In genomic region chr22:21587803-21588611, GRCh38 we compare ENCODE assay signal across 8 cellular contexts. TPM values are rescaled to one million over a fixed set of nuclear protein-coding genes. Genes with fewer than 3 reads are reported as not detected.
A peak's percentile ranks its signal among the peaks of the same experiment; 100 is the strongest.
DNase-seq lines count a peak whose midpoint lies in the region; ATAC-seq and TF ChIP-seq lines count a peak whose summit lies in the region.

No MANE protein-coding gene starts in this region.

- H3K23ac ChIP-seq in IMR-90 (ENCODE audit: low read depth, low read length), result 0 out of 2 replicates have a peak overlapping the region, but pooled peaks have one; percentile 9

- H3K9me1 ChIP-seq in IMR-90 (ENCODE audit: insufficient read depth, low read length), result peaks cover 28% of the 10 kb centered on the region

- WGBS in IMR-90 (ENCODE audit: extremely low coverage in 2 of 2, insufficient read length in 1 of 2), 2 experiments, result no CpG with 5 or more reads among the region's 4 CpGs
- WGBS in gastroesophageal sphincter (ENCODE audit: low coverage in 1 of 2), 2 donors, result 54 to 58% methylated on average over 3 to 4 of the region's 4 CpGs

- H2BK15ac ChIP-seq in IMR-90 (ENCODE audit: low read depth, low read length), result no peak overlapping the region

- peaks cover 12% of the 10 kb centered on the region for H3K36me3 Mint-ChIP-seq in activated naive CD8-positive, alpha-beta T cell treated with anti-CD3 and anti-CD28 coated beads, Interleukin-2, amount 10 ng/mL, durations not matched to agents 7 days and 5 days

- TF ChIP-seq CTCF in IMR-90 (conservative IDR thresholded peaks at IDR 0.05; ENCODE audit: low read depth, low read length) (no peak), osteoblast (IDR thresholded peaks at IDR 0.05; ENCODE audit: extremely low read depth, low read depth, low read length) (no peak), gastroesophageal sphincter (IDR thresholded peaks at IDR 0.05) (no peak)

- H4K8ac ChIP-seq in IMR-90 (ENCODE audit: low read depth in 2 of 2, low read length in 2 of 2), result no peak overlapping the region

- peak; percentile 77 for ATAC-seq in GM21390 (IDR thresholded peaks at IDR 0.05; ENCODE audit: unreplicated experiment)
- peak; percentile 83 for ATAC-seq in IMR-90 (ENCODE audit: low read depth)
- ATAC-seq in activated naive CD8-positive, alpha-beta T cell treated with anti-CD3 and anti-CD28 coated beads, Interleukin-2, amount 10 ng/mL, durations not matched to agents 7 days and 5 days (ENCODE audit: low read depth), result peak; percentile 91
- no peak for ATAC-seq in gastroesophageal sphincter

- TF ChIP-seq POLR2A in IMR-90 (IDR thresholded peaks at IDR 0.05; ENCODE audit: low read depth, low read length), result no peak
- TF ChIP-seq POLR2A in gastroesophageal sphincter (IDR thresholded peaks at IDR 0.05), result no peak

- no peak overlapping the region for H4K91ac ChIP-seq in IMR-90 (ENCODE audit: insufficient read depth, low read depth, low read length)

- H3K14ac ChIP-seq in IMR-90 (replicated peaks; ENCODE audit: low read depth, low read length), result no peak overlapping the region

- H3K27ac ChIP-seq in IMR-90 (ENCODE audit: insufficient read depth, low read length) (no peak overlapping the region), osteoblast (ENCODE audit: low read depth, low read length) (peak overlapping the region; percentile 7), gastroesophageal sphincter (no peak overlapping the region)

- H3K4me2 ChIP-seq in IMR-90 (ENCODE audit: low read depth, low read length) (0 out of 2 replicates have a peak overlapping the region, but pooled peaks have one; percentile 3), osteoblast (ENCODE audit: insufficient read depth, low read length) (no peak overlapping the region)

- TF ChIP-seq RAD21 in IMR-90 (IDR thresholded peaks at IDR 0.05; ENCODE audit: low read length), result no peak

- no peak overlapping the region for H3K4me3 ChIP-seq in IMR-90 (ENCODE audit: insufficient read depth, low read depth, low read length)
- H3K4me3 ChIP-seq in osteoblast (ENCODE audit: insufficient read depth, low read length), result no peak overlapping the region
- H3K4me3 ChIP-seq in gastroesophageal sphincter, result no peak overlapping the region

- in situ Hi-C loops in IMR-90 (cut with MboI; ENCODE audit: low sequenced_read_pairs), result no loop called here

- H2BK20ac ChIP-seq in IMR-90 (ENCODE audit: low read depth, low read length), result no peak overlapping the region

- H3K36me3 ChIP-seq in IMR-90 (ENCODE audit: control insufficient read depth, insufficient read depth, low read length) (peaks cover 6% of the 10 kb centered on the region), osteoblast (ENCODE audit: insufficient read depth, low read length) (peaks cover 5% of the 10 kb centered on the region), gastroesophageal sphincter (peaks cover 0 to 3% of the 10 kb centered on the region in 2 donors)

- H3K27me3 ChIP-seq in IMR-90 (ENCODE audit: control insufficient read depth, insufficient read depth, low read length) (no peaks in the 10 kb centered on the region), osteoblast (ENCODE audit: insufficient read depth, low read length) (no peaks in the 10 kb centered on the region), gastroesophageal sphincter (no peaks in the 10 kb centered on the region)

- peak; percentile 69 for DNase-seq in EH (ENCODE audit: low read depth)
- peak; percentile 67 for DNase-seq in IMR-90
- no peak for DNase-seq in activated naive CD8-positive, alpha-beta T cell treated with anti-CD3 and anti-CD28 coated beads, Interleukin-2, amount 10 ng/mL, durations not matched to agents 7 days and 5 days
- DNase-seq in osteoblast (ENCODE audit: insufficient read length, low spot score, missing footprints), result peak; percentile 84
- no peak for DNase-seq in NCI-H1105 treated with DMSO at 0.1 percent for 48 hours (lab: John Stamatoyannopoulos, UW)
- DNase-seq in NCI-H1092 (lab: John Stamatoyannopoulos, UW), result no peak

- peaks cover 25% of the 10 kb centered on the region for H3K4me1 ChIP-seq in IMR-90 (ENCODE audit: control insufficient read depth, insufficient read depth, low read length)
- peaks cover 18% of the 10 kb centered on the region for H3K4me1 ChIP-seq in osteoblast (ENCODE audit: insufficient read depth, low read length)
- H3K4me1 ChIP-seq in gastroesophageal sphincter, result peaks cover 0 to 75% (median 38%) of the 10 kb centered on the region in 3 donors

- H3K56ac ChIP-seq in IMR-90 (ENCODE audit: extremely low read depth, insufficient read depth, low read length), result no peak overlapping the region

- H3K27ac Mint-ChIP-seq in activated naive CD8-positive, alpha-beta T cell treated with anti-CD3 and anti-CD28 coated beads, Interleukin-2, amount 10 ng/mL, durations not matched to agents 7 days and 5 days, result peak overlapping the region; percentile 82

- POLR2A ChIA-PET in IMR-90 (lab: Charles Lee; ENCODE audit: unreplicated experiment), result no interaction called here
- POLR2A ChIA-PET in activated naive CD8-positive, alpha-beta T cell treated with anti-CD3 and anti-CD28 coated beads, Interleukin-2, amount 10 ng/mL, durations not matched to agents 7 days and 5 days (lab: Charles Lee), result interaction anchor here (1.0 kb wide), 1 partner anchor 13 kb away, joined by 3 read pairs; no protein-coding TSS in a partner anchor

- no peak overlapping the region for H2BK5ac ChIP-seq in IMR-90 (ENCODE audit: low read depth, low read length, poor library complexity, severe bottlenecking)

- no peak overlapping the region for H3K4ac ChIP-seq in IMR-90 (ENCODE audit: low read depth, low read length)

- H2AK5ac ChIP-seq in IMR-90 (ENCODE audit: low read depth, low read length), result no peak overlapping the region

- H3K9ac ChIP-seq in IMR-90 (ENCODE audit: low read depth, low read length), result no peak overlapping the region

- peaks cover 40% of the 10 kb centered on the region for H3K4me1 Mint-ChIP-seq in activated naive CD8-positive, alpha-beta T cell treated with anti-CD3 and anti-CD28 coated beads, Interleukin-2, amount 10 ng/mL, durations not matched to agents 7 days and 5 days

- no peaks in the 10 kb centered on the region for H3K9me3 ChIP-seq in IMR-90 (ENCODE audit: control insufficient read depth, insufficient read depth, low read length)
- H3K9me3 ChIP-seq in osteoblast (ENCODE audit: low read depth, low read length), result no peaks in the 10 kb centered on the region
- no peaks in the 10 kb centered on the region for H3K9me3 ChIP-seq in gastroesophageal sphincter

- H3K9me3 Mint-ChIP-seq in activated naive CD8-positive, alpha-beta T cell treated with anti-CD3 and anti-CD28 coated beads, Interleukin-2, amount 10 ng/mL, durations not matched to agents 7 days and 5 days, result no peaks in the 10 kb centered on the region

- H3K79me1 ChIP-seq in IMR-90 (ENCODE audit: low read depth in 1 of 2, low read length in 2 of 2), result peaks cover 12 to 68% of the 10 kb centered on the region in 2 experiments; a peak in 3 of 4 replicates

- H4K20me1 ChIP-seq in IMR-90 (ENCODE audit: insufficient read depth, low read length), result peaks cover 94% of the 10 kb centered on the region
- peaks cover 74% of the 10 kb centered on the region for H4K20me1 ChIP-seq in osteoblast (ENCODE audit: insufficient read depth, low read length)

- no peak overlapping the region for H2AFZ ChIP-seq in IMR-90 (replicated peaks; ENCODE audit: low read length, poor library complexity)
- H2AFZ ChIP-seq in osteoblast (ENCODE audit: low read length), result no peak overlapping the region

- H3K18ac ChIP-seq in IMR-90 (ENCODE audit: low read depth, low read length), result no peak overlapping the region

- CTCF ChIA-PET in IMR-90 (lab: Yijun Ruan, JAX), result interaction anchor here (0.7 kb wide), 1 partner anchor 41 kb away, joined by 3 read pairs; no protein-coding TSS in a partner anchor

- intact Hi-C loops in IMR-90 (cut with micrococcal nuclease), result no loop called here

- dilution Hi-C loops in IMR-90 (cut with HindIII; ENCODE audit: low sequenced_read_pairs, unreplicated experiment), result no loop called here

- H3K27me3 Mint-ChIP-seq in activated naive CD8-positive, alpha-beta T cell treated with anti-CD3 and anti-CD28 coated beads, Interleukin-2, amount 10 ng/mL, durations not matched to agents 7 days and 5 days, result no peaks in the 10 kb centered on the region

- no TSS peak for BruUV-seq in IMR-90 (replicated peaks; lab: Mats Ljungman, UMichigan)

- H2AK9ac ChIP-seq in IMR-90 (replicated peaks; ENCODE audit: low read depth, low read length, poor library complexity), result no peak overlapping the region

- TF ChIP-seq EP300 in gastroesophageal sphincter (IDR thresholded peaks at IDR 0.05), result no peak

- H4K5ac ChIP-seq in IMR-90 (ENCODE audit: low read depth, low read length), result no peak overlapping the region

- H3K79me2 ChIP-seq in osteoblast (ENCODE audit: insufficient read depth, low read length), result peaks cover 95% of the 10 kb centered on the region

- H3K4me3 Mint-ChIP-seq in activated naive CD8-positive, alpha-beta T cell treated with anti-CD3 and anti-CD28 coated beads, Interleukin-2, amount 10 ng/mL, durations not matched to agents 7 days and 5 days, result peak overlapping the region; percentile 29

- no peak overlapping the region for H2BK120ac ChIP-seq in IMR-90 (ENCODE audit: low read depth, low read length)

RNA-seq across cellular contexts. Expression of gene UBE2L3, which starts 20.5 kb away (rescaled TPM):
- 29.0 and 66.1 TPM in 2 replicates for total RNA-seq in IMR-90 (2012; rRNA removed)
- 69.4 and 72.9 TPM in 2 replicates for polyA plus RNA-seq in IMR-90 (2012; rRNA removed)
- 27.8 and 59.4 TPM in 2 replicates for polyA plus RNA-seq in IMR-90 (2012; cell fraction: cytosol; rRNA removed)
- 9.0 and 22.5 TPM in 2 replicates for polyA plus RNA-seq in IMR-90 (2012; cell fraction: nucleus; rRNA removed; ENCODE audit: low replicate concordance)
- 10 to 100 TPM; 49.3 to 51.5 TPM for total RNA-seq in activated naive CD8-positive, alpha-beta T cell treated with anti-CD3 and anti-CD28 coated beads, Interleukin-2, amount 10 ng/mL, durations not matched to agents 7 days and 5 days
- total RNA-seq in osteoblast, result 40.2 and 40.4 TPM in 2 replicates
- total RNA-seq in gastroesophageal sphincter, result 10 to 100 TPM; 40.5 to 94.4 (median 60.0) TPM

RNA-seq across cellular contexts. Expression of gene RIMBP3C, which starts 36.7 kb away (rescaled TPM):
- 0.28 and 0.36 TPM in 2 replicates for total RNA-seq in IMR-90 (2012; rRNA removed)
- polyA plus RNA-seq in IMR-90 (2012; rRNA removed), result 0.05 and 0.10 TPM in 2 replicates
- 0.05 and 0.14 TPM in 2 replicates for polyA plus RNA-seq in IMR-90 (2012; cell fraction: cytosol; rRNA removed)
- 0.02 and 0.17 TPM in 2 replicates for polyA plus RNA-seq in IMR-90 (2012; cell fraction: nucleus; rRNA removed; ENCODE audit: low replicate concordance)
- total RNA-seq in activated naive CD8-positive, alpha-beta T cell treated with anti-CD3 and anti-CD28 coated beads, Interleukin-2, amount 10 ng/mL, durations not matched to agents 7 days and 5 days, result 1 to 10 TPM; 1.0 to 1.1 TPM
- 0.29 and 0.36 TPM in 2 replicates for total RNA-seq in osteoblast
- under 1 TPM; 0.15 to 0.40 (median 0.25) TPM for total RNA-seq in gastroesophageal sphincter

RNA-seq across cellular contexts. Expression of gene YDJC, which starts 41.8 kb away (rescaled TPM):
- total RNA-seq in IMR-90 (2012; rRNA removed), result 7.2 and 8.1 TPM in 2 replicates
- polyA plus RNA-seq in IMR-90 (2012; rRNA removed), result 23.6 and 28.3 TPM in 2 replicates
- polyA plus RNA-seq in IMR-90 (2012; cell fraction: cytosol; rRNA removed), result 31.1 and 51.1 TPM in 2 replicates
- polyA plus RNA-seq in IMR-90 (2012; cell fraction: nucleus; rRNA removed; ENCODE audit: low replicate concordance), result 21.4 and 64.3 TPM in 2 replicates
- total RNA-seq in activated naive CD8-positive, alpha-beta T cell treated with anti-CD3 and anti-CD28 coated beads, Interleukin-2, amount 10 ng/mL, durations not matched to agents 7 days and 5 days, result 10 to 100 TPM; 45.3 to 46.7 TPM
- total RNA-seq in osteoblast, result 15.6 and 25.0 TPM in 2 replicates
- total RNA-seq in gastroesophageal sphincter, result 10 to 100 TPM; 13.1 to 23.6 (median 22.1) TPM

RNA-seq across cellular contexts. Expression of gene CCDC116, which starts 44.6 kb away (rescaled TPM):
- under 0.01 TPM in 1 of 2 replicates, not detected in the other for total RNA-seq in IMR-90 (2012; rRNA removed)
- polyA plus RNA-seq in IMR-90 (2012; rRNA removed), result 0.27 and 0.34 TPM in 2 replicates
- 0.10 and 0.84 TPM in 2 replicates for polyA plus RNA-seq in IMR-90 (2012; cell fraction: cytosol; rRNA removed)
- 3.5 and 7.3 TPM in 2 replicates for polyA plus RNA-seq in IMR-90 (2012; cell fraction: nucleus; rRNA removed; ENCODE audit: low replicate concordance)
- under 1 TPM; 0.50 to 0.79 TPM for total RNA-seq in activated naive CD8-positive, alpha-beta T cell treated with anti-CD3 and anti-CD28 coated beads, Interleukin-2, amount 10 ng/mL, durations not matched to agents 7 days and 5 days
- total RNA-seq in osteoblast, result 0.29 and 0.36 TPM in 2 replicates
- total RNA-seq in gastroesophageal sphincter, result 1 to 10 TPM in 1 of 4 donors, under 1 TPM in 3; 0.16 to 1.3 (median 0.20) TPM

RNA-seq across cellular contexts. Expression of gene SDF2L1, which starts 54.1 kb away (rescaled TPM):
- 18.8 and 25.0 TPM in 2 replicates for total RNA-seq in IMR-90 (2012; rRNA removed)
- polyA plus RNA-seq in IMR-90 (2012; rRNA removed), result 51.1 and 72.6 TPM in 2 replicates
- 93.6 and 121 TPM in 2 replicates for polyA plus RNA-seq in IMR-90 (2012; cell fraction: cytosol; rRNA removed)
- 11.1 and 41.3 TPM in 2 replicates for polyA plus RNA-seq in IMR-90 (2012; cell fraction: nucleus; rRNA removed; ENCODE audit: low replicate concordance)
- total RNA-seq in activated naive CD8-positive, alpha-beta T cell treated with anti-CD3 and anti-CD28 coated beads, Interleukin-2, amount 10 ng/mL, durations not matched to agents 7 days and 5 days, result 10 to 100 TPM; 36.0 to 39.7 TPM
- 10.5 and 13.3 TPM in 2 replicates for total RNA-seq in osteoblast
- 10 to 100 TPM; 20.7 to 44.1 (median 30.5) TPM for total RNA-seq in gastroesophageal sphincter

Comparison
In these comparisons a context has a peak if more than half of its experiments do, and no peak if none do; other contexts are left out.
1. DNase-seq: peak in EH (single experiment), IMR-90 (single experiment) and osteoblast (single experiment); none in activated naive CD8-positive, alpha-beta T cell treated with anti-CD3 and anti-CD28 coated beads, Interleukin-2, amount 10 ng/mL, durations not matched to agents 7 days and 5 days (single experiment), NCI-H1105 treated with DMSO at 0.1 percent for 48 hours (single experiment) and NCI-H1092 (single experiment).